In the genomic region with DNA sequence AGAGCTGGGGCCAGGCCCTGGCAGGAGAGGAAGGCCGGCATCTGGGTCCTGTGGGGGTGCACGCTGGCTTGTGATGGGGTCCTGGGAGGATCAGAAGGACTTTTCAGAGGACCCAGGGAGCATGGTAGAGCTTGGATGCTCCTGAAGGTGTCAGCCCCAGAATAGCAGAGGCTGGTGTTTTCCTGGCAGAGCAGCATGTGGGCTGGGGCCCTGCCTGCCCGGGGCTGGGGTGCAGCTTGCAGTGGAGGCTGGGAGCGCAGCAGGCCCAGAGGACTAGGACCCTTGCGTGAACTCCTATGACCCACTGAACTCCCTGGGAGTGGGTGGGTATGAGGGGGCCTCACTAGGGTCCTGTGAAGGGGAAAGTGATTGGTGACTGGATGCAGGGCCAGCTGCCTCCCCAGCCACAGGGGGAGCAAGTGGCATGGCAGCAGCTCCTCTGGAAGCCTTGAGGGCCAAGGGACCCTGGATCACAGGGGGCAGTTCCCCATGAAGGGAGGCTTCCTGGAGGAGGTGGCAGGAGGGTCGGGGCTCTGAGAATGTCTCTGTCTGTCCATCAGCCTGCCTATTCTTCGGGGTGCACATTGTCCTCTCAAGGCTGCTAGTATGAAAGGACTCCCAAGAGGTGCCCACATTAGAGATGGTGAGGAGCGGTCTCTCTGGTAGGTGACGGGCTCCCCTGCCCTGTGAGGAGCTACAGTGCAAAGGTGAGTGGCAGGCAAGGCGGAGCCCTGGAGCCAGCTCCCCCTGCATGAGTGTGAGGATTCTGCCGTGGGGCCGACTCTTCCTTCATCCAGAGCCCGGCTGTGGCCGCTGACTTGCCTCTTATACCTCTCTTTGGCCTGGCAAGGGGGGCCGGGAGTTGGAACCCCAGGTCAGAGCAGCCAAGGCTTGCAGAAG, we compare ENCODE assay signal across 18 cellular contexts.
"Had no signal": no experiment of that assay in that cellular context is flagged by ENCODE, and none has a peak within 500 bp of the region (broad histone marks: within the 10 kb centered on the region; RNA-seq: fewer than 3 reads in every experiment).

No MANE protein-coding gene starts in this region.

- H3K27ac Mint-ChIP-seq: activated naive CD8-positive, alpha-beta T cell; naive thymus-derived CD4-positive, alpha-beta T cell; stimulated activated memory B cell treated with anti-CD40 and anti-IgM and Interleukin-4, amounts not matched to agents 10 μg/mL and 1 μg/mL and 100 μg/mL, for 72 hours; T-helper 2 cell treated with Interferon-gamma antibody and Interleukin-4, amounts not matched to agents 5 μg/mL and 100 μg/mL, for 36 hours had no signal

- H3K27ac ChIP-seq: colonic mucosa, left lung, ovary had no signal

- H3K9me3 Mint-ChIP-seq: naive thymus-derived CD4-positive, alpha-beta T cell; stimulated activated memory B cell treated with anti-CD40 and anti-IgM and Interleukin-4, amounts not matched to agents 10 μg/mL and 1 μg/mL and 100 μg/mL, for 72 hours; T-helper 2 cell treated with Interferon-gamma antibody and Interleukin-4, amounts not matched to agents 5 μg/mL and 100 μg/mL, for 36 hours had no signal

- H3K9me3 ChIP-seq: colonic mucosa, esophagus squamous epithelium, left lung, ovary, SJSA1 had no signal

- DNase-seq: activated CD4-positive, alpha-beta T cell treated with anti-CD3 and anti-CD28 coated beads, Interleukin-2, amount 50 U/mL, for 4 hours; activated gamma-delta T cell; activated T-cell treated with anti-CD3 and anti-CD28 coated beads, Interleukin-2, amount 50 U/mL, for 1 hour; colonic mucosa; esophagus squamous epithelium; foreskin fibroblast; naive thymus-derived CD4-positive, alpha-beta T cell; retina; stimulated activated CD4-positive, alpha-beta T cell treated with anti-CD3 and anti-CD28 coated beads, Interleukin-1b, Interleukin-23, amount 100 ng/mL, for 48 hours; SW 1271 had no signal

- H3K36me3 ChIP-seq: cardiac muscle cell, colonic mucosa, esophagus squamous epithelium, left lung, ovary, SJSA1 had no signal

- H3K36me3 Mint-ChIP-seq: activated naive CD8-positive, alpha-beta T cell; naive thymus-derived CD4-positive, alpha-beta T cell; stimulated activated memory B cell treated with anti-CD40 and anti-IgM and Interleukin-4, amounts not matched to agents 10 μg/mL and 1 μg/mL and 100 μg/mL, for 72 hours had no signal

- H3K4me3 ChIP-seq: cardiac muscle cell, colonic mucosa, esophagus squamous epithelium, left lung, ovary, SJSA1 had no signal

- H3K27me3 Mint-ChIP-seq: activated naive CD8-positive, alpha-beta T cell had no signal

- H3K4me1 ChIP-seq: colonic mucosa, left lung had no signal

- H3K4me1 Mint-ChIP-seq: naive thymus-derived CD4-positive, alpha-beta T cell; stimulated activated memory B cell treated with anti-CD40 and anti-IgM and Interleukin-4, amounts not matched to agents 10 μg/mL and 1 μg/mL and 100 μg/mL, for 72 hours had no signal

- ATAC-seq: activated CD4-positive, CD25-positive, alpha-beta regulatory T cell treated with anti-CD3 and anti-CD28 coated beads, Interleukin-2, amount 50 U/mL, for 24 hours; left lung; naive thymus-derived CD4-positive, alpha-beta T cell; stimulated activated memory B cell treated with anti-CD40 and anti-IgM and Interleukin-4, amounts not matched to agents 10 μg/mL and 1 μg/mL and 100 μg/mL, for 72 hours had no signal

- H3K4me3 Mint-ChIP-seq: activated naive CD8-positive, alpha-beta T cell; naive thymus-derived CD4-positive, alpha-beta T cell; stimulated activated memory B cell treated with anti-CD40 and anti-IgM and Interleukin-4, amounts not matched to agents 10 μg/mL and 1 μg/mL and 100 μg/mL, for 72 hours; T-helper 2 cell treated with Interferon-gamma antibody and Interleukin-4, amounts not matched to agents 5 μg/mL and 100 μg/mL, for 36 hours had no signal

- H3K27me3 ChIP-seq: cardiac muscle cell, colonic mucosa, esophagus squamous epithelium, left lung, ovary, SJSA1 had no signal
